ENCODE assay signal across 13 cellular contexts in the genomic region with DNA sequence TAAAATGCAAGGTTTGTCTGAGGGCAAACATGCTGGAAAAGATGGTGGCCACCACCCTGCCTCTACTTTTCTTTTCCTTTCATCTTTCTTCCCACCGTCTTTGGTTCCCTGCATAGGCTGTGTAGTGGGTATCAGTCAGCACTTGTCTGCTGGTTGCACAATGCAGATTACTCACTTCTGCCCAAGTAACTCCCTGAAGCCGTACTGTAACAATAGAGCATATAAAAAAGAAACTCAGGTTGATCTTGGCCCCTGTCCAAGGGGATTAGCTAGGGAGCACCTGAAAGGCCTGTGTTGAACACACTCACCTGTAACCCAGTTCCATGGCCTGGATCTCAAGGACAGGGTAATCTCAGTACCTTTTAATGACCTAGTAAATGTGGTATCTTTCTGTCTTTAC.
A peak's percentile ranks its signal among the peaks of the same experiment; 100 is the strongest.
DNase-seq lines count a peak whose midpoint lies in the region; ATAC-seq lines count a peak whose summit lies in the region.
"Had no signal": no experiment of that assay in that cellular context is flagged by ENCODE, and none has a peak within 500 bp of the region (broad histone marks: within the 10 kb centered on the region; RNA-seq: fewer than 3 reads in every experiment).

No MANE protein-coding gene starts in this region.

- H3K9me3 Mint-ChIP-seq in naive thymus-derived CD8-positive, alpha-beta T cell, result peaks cover 0 to 17% (median 6%) of the 10 kb centered on the region in 9 donors

- DNase-seq in DMS153 (lab: John Stamatoyannopoulos, UW) (peak; percentile 73), NCI-H1105 treated with DMSO at 0.1 percent for 48 hours (lab: John Stamatoyannopoulos, UW) (peak; percentile 92), astrocyte of the hippocampus (ENCODE audit: low read depth, low spot score) (peak; percentile 37), mucosa of gallbladder (ENCODE audit: low spot score) (peak; percentile 80), dermis blood vessel endothelial cell (no peak)
- DNase-seq in activated naive CD4-positive, alpha-beta T cell (lab: John Stamatoyannopoulos, UW), result no peak
- no peak for DNase-seq in naive thymus-derived CD8-positive, alpha-beta T cell
- DNase-seq: brain microvascular endothelial cell, HFFc6, NCI-H1436, substantia nigra had no signal

- H3K27ac Mint-ChIP-seq in naive thymus-derived CD8-positive, alpha-beta T cell, result no peak overlapping the region
- H3K27ac Mint-ChIP-seq: HFFc6 had no signal

- peaks cover 0 to 12% (median 0%) of the 10 kb centered on the region in 3 donors for H3K36me3 Mint-ChIP-seq in naive thymus-derived CD8-positive, alpha-beta T cell
- H3K36me3 Mint-ChIP-seq: CD14-positive monocyte had no signal

- H3K4me3 Mint-ChIP-seq in naive thymus-derived CD8-positive, alpha-beta T cell, result no peak overlapping the region
- H3K4me3 Mint-ChIP-seq: CD14-positive monocyte, HFFc6 had no signal

- POLR2A ChIA-PET in naive thymus-derived CD8-positive, alpha-beta T cell (lab: Charles Lee), result no interaction called here

- H3K27me3 Mint-ChIP-seq in naive thymus-derived CD8-positive, alpha-beta T cell, result peaks cover 22 to 53% (median 32%) of the 10 kb centered on the region in 5 donors

- ATAC-seq in GM21381 (IDR thresholded peaks at IDR 0.05; ENCODE audit: unreplicated experiment), result no peak
- ATAC-seq in naive thymus-derived CD8-positive, alpha-beta T cell, result no peak

- H3K4me1 Mint-ChIP-seq in naive thymus-derived CD8-positive, alpha-beta T cell, result peaks cover 0 to 10% (median 5%) of the 10 kb centered on the region in 4 donors

Comparison
In these comparisons a context has a peak if more than half of its experiments do, and no peak if none do; other contexts are left out.
1. DNase-seq: peak in DMS153 (single experiment), NCI-H1105 treated with DMSO at 0.1 percent for 48 hours (single experiment), astrocyte of the hippocampus (single experiment) and mucosa of gallbladder (single experiment); none in dermis blood vessel endothelial cell (single experiment), activated naive CD4-positive, alpha-beta T cell (0 of 4) and naive thymus-derived CD8-positive, alpha-beta T cell (0 of 10).